In the genomic region with DNA sequence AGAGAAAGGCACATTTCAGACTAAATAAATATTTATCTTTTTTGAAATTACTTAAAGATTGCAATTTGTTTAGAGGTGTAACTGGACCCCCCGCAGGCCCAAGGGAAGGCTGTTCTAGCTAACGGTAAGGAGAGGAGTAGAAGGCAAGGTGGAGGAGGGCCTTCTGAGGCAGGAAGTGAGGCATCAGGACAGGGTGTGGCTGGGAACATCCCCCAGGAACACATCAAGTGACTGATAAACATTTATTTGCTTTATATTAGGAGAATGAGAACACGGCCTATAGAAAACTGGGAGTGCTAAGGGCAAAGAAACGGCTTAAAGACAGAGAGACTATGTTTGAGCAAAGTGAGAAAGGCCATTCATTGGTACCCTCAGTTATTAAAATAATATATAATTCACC, we compare ENCODE assay signal across 19 cellular contexts. TPM values are rescaled to one million over a fixed set of nuclear protein-coding genes. Genes with fewer than 3 reads are reported as not detected.
DNase-seq lines count a peak whose midpoint lies in the region; ATAC-seq and TF ChIP-seq lines count a peak whose summit lies in the region.
"Had no signal": no experiment of that assay in that cellular context is flagged by ENCODE, and none has a peak within 500 bp of the region (broad histone marks: within the 10 kb centered on the region; RNA-seq: fewer than 3 reads in every experiment).

No MANE protein-coding gene starts in this region.

- POLR2A ChIA-PET in CD8-positive, alpha-beta T cell (lab: Charles Lee): interaction anchor here (6.2 kb wide), 1 partner anchor 21 kb away, joined by 89 read pairs; the partner anchor contains the start of gene HIVEP3
- POLR2A ChIA-PET in naive thymus-derived CD4-positive, alpha-beta T cell (lab: Charles Lee): interaction anchor here (18.0 kb wide), 1 partner anchor 19 kb away, joined by 344 read pairs; the partner anchor contains the start of gene HIVEP3

- peaks cover 76% of the 10 kb centered on the region for H3K4me1 Mint-ChIP-seq in CD8-positive, alpha-beta T cell (ENCODE audit: low read depth)
- H3K4me1 Mint-ChIP-seq in naive thymus-derived CD4-positive, alpha-beta T cell: peaks cover 51 to 86% (median 67%) of the 10 kb centered on the region in 7 donors
- H3K4me1 Mint-ChIP-seq in type B pancreatic cell (ENCODE audit: unreplicated experiment): peaks cover 36% of the 10 kb centered on the region

- no peaks in the 10 kb centered on the region for H3K9me3 ChIP-seq in CD8-positive, alpha-beta T cell (ENCODE audit: low read length)
- H3K9me3 ChIP-seq in naive thymus-derived CD4-positive, alpha-beta T cell (ENCODE audit: control insufficient read depth in 2 of 3, low read length in 3 of 3): no peaks in the 10 kb centered on the region
- H3K9me3 ChIP-seq: Caco-2, testis had no signal

- no peak overlapping the region for H3K27ac ChIP-seq in CD8-positive, alpha-beta T cell (ENCODE audit: low read depth, low read length)
- H3K27ac ChIP-seq in naive thymus-derived CD4-positive, alpha-beta T cell (ENCODE audit: low read depth, low read length): no peak overlapping the region
- H3K27ac ChIP-seq: testis had no signal

- CTCF ChIA-PET in CD8-positive, alpha-beta T cell (lab: Charles Lee): interaction anchor here (0.8 to 1.2 kb wide), 3 partner anchors 10 to 21 kb away, joined by 3 read pairs; no protein-coding TSS in a partner anchor
- CTCF ChIA-PET in naive thymus-derived CD4-positive, alpha-beta T cell (lab: Charles Lee): no interaction called here

- peak overlapping the region; percentile 43 for H3K27ac Mint-ChIP-seq in CD8-positive, alpha-beta T cell
- peak overlapping the region in 7 of 9 donors; percentile 44 to 76 (median 62) for H3K27ac Mint-ChIP-seq in naive thymus-derived CD4-positive, alpha-beta T cell
- H3K27ac Mint-ChIP-seq in type B pancreatic cell: no peak overlapping the region
- H3K27ac Mint-ChIP-seq: activated CD4-positive, alpha-beta T cell treated with anti-CD3 and anti-CD28 coated beads, Interleukin-2, amount 10 ng/mL, durations not matched to agents 24 days and 14 days; mesothelial cell of epicardium; stimulated activated naive B cell treated with anti-CD40 and anti-IgM and Interleukin-4, amounts not matched to agents 10 μg/mL and 1 μg/mL and 100 μg/mL, for 72 hours had no signal

- TF ChIP-seq CTCF in CD8-positive, alpha-beta T cell (IDR thresholded peaks at IDR 0.05): no peak
- no peak for TF ChIP-seq CTCF in type B pancreatic cell (conservative IDR thresholded peaks at IDR 0.05)

- no peaks in the 10 kb centered on the region for H3K36me3 Mint-ChIP-seq in CD8-positive, alpha-beta T cell
- peaks cover 0 to 7% (median 0%) of the 10 kb centered on the region in 5 donors for H3K36me3 Mint-ChIP-seq in naive thymus-derived CD4-positive, alpha-beta T cell
- H3K36me3 Mint-ChIP-seq in type B pancreatic cell: no peaks in the 10 kb centered on the region
- H3K36me3 Mint-ChIP-seq: mesothelial cell of epicardium; stimulated activated naive B cell treated with anti-CD40 and anti-IgM and Interleukin-4, amounts not matched to agents 10 μg/mL and 1 μg/mL and 100 μg/mL, for 72 hours had no signal

- no peak overlapping the region for H3K4me3 ChIP-seq in CD8-positive, alpha-beta T cell (ENCODE audit: low read depth, low read length)
- no peak overlapping the region for H3K4me3 ChIP-seq in naive thymus-derived CD4-positive, alpha-beta T cell (ENCODE audit: low read length)
- H3K4me3 ChIP-seq: testis had no signal

- H3K36me3 ChIP-seq in CD8-positive, alpha-beta T cell (ENCODE audit: insufficient read depth, low read length): no peaks in the 10 kb centered on the region
- no peaks in the 10 kb centered on the region for H3K36me3 ChIP-seq in naive thymus-derived CD4-positive, alpha-beta T cell (ENCODE audit: control insufficient read depth in 2 of 3, insufficient read depth in 3 of 3, low read length in 3 of 3)

- H3K27me3 Mint-ChIP-seq in CD8-positive, alpha-beta T cell (ENCODE audit: low read depth): no peaks in the 10 kb centered on the region
- H3K27me3 Mint-ChIP-seq in naive thymus-derived CD4-positive, alpha-beta T cell: no peaks in the 10 kb centered on the region
- no peaks in the 10 kb centered on the region for H3K27me3 Mint-ChIP-seq in type B pancreatic cell
- H3K27me3 Mint-ChIP-seq: activated CD4-positive, alpha-beta T cell treated with anti-CD3 and anti-CD28 coated beads, Interleukin-2, amount 10 ng/mL, durations not matched to agents 24 days and 14 days had no signal

- no peak overlapping the region for H3K4me3 Mint-ChIP-seq in CD8-positive, alpha-beta T cell
- peak overlapping the region in 1 of 10 donors; percentile 21 for H3K4me3 Mint-ChIP-seq in naive thymus-derived CD4-positive, alpha-beta T cell
- H3K4me3 Mint-ChIP-seq in type B pancreatic cell: no peak overlapping the region
- H3K4me3 Mint-ChIP-seq: activated CD4-positive, alpha-beta T cell treated with anti-CD3 and anti-CD28 coated beads, Interleukin-2, amount 10 ng/mL, durations not matched to agents 24 days and 14 days; mesothelial cell of epicardium; stimulated activated naive B cell treated with anti-CD40 and anti-IgM and Interleukin-4, amounts not matched to agents 10 μg/mL and 1 μg/mL and 100 μg/mL, for 72 hours had no signal

- no peaks in the 10 kb centered on the region for H3K27me3 ChIP-seq in CD8-positive, alpha-beta T cell (ENCODE audit: insufficient read depth, low read length)
- no peaks in the 10 kb centered on the region for H3K27me3 ChIP-seq in naive thymus-derived CD4-positive, alpha-beta T cell (ENCODE audit: control insufficient read depth in 2 of 2, insufficient read depth in 2 of 2, low read length in 2 of 2)
- H3K27me3 ChIP-seq: testis had no signal

- intact Hi-C loops in CD8-positive, alpha-beta T cell (cut with DNase I, micrococcal nuclease): loop anchor here (10.0 kb wide), 3 partner anchors 279 to 531 kb away; partner anchors contain the start of genes FOXJ3 (in 1 of the 2) and FOXO6 (in 1 of the 2)
- intact Hi-C loops in naive thymus-derived CD4-positive, alpha-beta T cell (cut with micrococcal nuclease): loop anchor here (5.0 to 10.0 kb wide), 3 partner anchors 231 to 559 kb away; partner anchors contain the start of genes PPCS (in 2 of the 2) and ZMYND12 (in 2 of the 2)

- no peaks in the 10 kb centered on the region for H3K9me3 Mint-ChIP-seq in CD8-positive, alpha-beta T cell
- H3K9me3 Mint-ChIP-seq in naive thymus-derived CD4-positive, alpha-beta T cell: peaks cover 0 to 5% (median 0%) of the 10 kb centered on the region in 11 donors
- no peaks in the 10 kb centered on the region for H3K9me3 Mint-ChIP-seq in type B pancreatic cell
- H3K9me3 Mint-ChIP-seq: activated CD4-positive, alpha-beta T cell treated with anti-CD3 and anti-CD28 coated beads, Interleukin-2, amount 10 ng/mL, durations not matched to agents 24 days and 14 days; mesothelial cell of epicardium; stimulated activated naive B cell treated with anti-CD40 and anti-IgM and Interleukin-4, amounts not matched to agents 10 μg/mL and 1 μg/mL and 100 μg/mL, for 72 hours had no signal

- ATAC-seq in CD8-positive, alpha-beta T cell: no peak
- ATAC-seq in naive thymus-derived CD4-positive, alpha-beta T cell: no peak
- ATAC-seq: left colon; stimulated activated naive B cell treated with anti-CD40 and anti-IgM and Interleukin-4, amounts not matched to agents 10 μg/mL and 1 μg/mL and 100 μg/mL, for 72 hours had no signal

- peaks cover 57% of the 10 kb centered on the region for H3K4me1 ChIP-seq in CD8-positive, alpha-beta T cell (ENCODE audit: insufficient read depth, low read length)
- H3K4me1 ChIP-seq in naive thymus-derived CD4-positive, alpha-beta T cell (ENCODE audit: control insufficient read depth in 2 of 2, insufficient read depth in 2 of 2, low read length in 2 of 2): peaks cover 51 to 73% of the 10 kb centered on the region in 2 donors

- DNase-seq in CD8-positive, alpha-beta T cell: no peak
- DNase-seq in M059J (ENCODE audit: low read depth) (peak; percentile 29), amniotic epithelial cell (ENCODE audit: low read depth) (peak; percentile 27), CD1c-positive myeloid dendritic cell (ENCODE audit: extremely low spot score) (no peak), DMS53 treated with DMSO at 0.1 percent for 48 hours (lab: John Stamatoyannopoulos, UW; ENCODE audit: unreplicated experiment) (no peak), type B pancreatic cell (ENCODE audit: extremely low spot score, unreplicated experiment) (no peak)
- no peak for DNase-seq in naive thymus-derived CD4-positive, alpha-beta T cell
- DNase-seq: activated CD4-positive, alpha-beta T cell treated with anti-CD3 and anti-CD28 coated beads, Interleukin-2, amount 10 ng/mL, durations not matched to agents 24 days and 14 days; activated naive CD4-positive, alpha-beta T cell; amygdala; Caco-2; central memory CD4-positive, alpha-beta T cell; left colon; NCI-H1105; NCI-H526 treated with DMSO at 0.1 percent for 48 hours; SHP77; stimulated activated naive B cell treated with anti-CD40 and anti-IgM and Interleukin-4, amounts not matched to agents 10 μg/mL and 1 μg/mL and 100 μg/mL, for 72 hours; testis had no signal

RNA-seq across cellular contexts. Expression of gene HIVEP3, which starts 23.2 kb away (rescaled TPM):
- total RNA-seq in CD8-positive, alpha-beta T cell: 1 to 10 TPM; 5.0 TPM
- total RNA-seq in M059J (2014; rRNA removed; shearing (Covaris generic)): 4.2 and 10.0 TPM in 2 replicates
- total RNA-seq in naive thymus-derived CD4-positive, alpha-beta T cell: 10 to 100 TPM in 2 of 5 experiments, 1 to 10 TPM in 3; 6.6 to 19.1 (median 7.0) TPM
- 1 to 10 TPM; 4.3 to 7.2 TPM for polyA plus RNA-seq in naive thymus-derived CD4-positive, alpha-beta T cell
- 3.7 and 9.2 TPM in 2 replicates for total RNA-seq in type B pancreatic cell (ENCODE audit: low replicate concordance)

Comparison
In these comparisons a context has a peak if more than half of its experiments do, and no peak if none do; other contexts are left out.
1. DNase-seq: peak in M059J (single experiment) and amniotic epithelial cell (single experiment); none in CD8-positive, alpha-beta T cell (0 of 7), naive thymus-derived CD4-positive, alpha-beta T cell (0 of 9), CD1c-positive myeloid dendritic cell (single experiment), DMS53 treated with DMSO at 0.1 percent for 48 hours (single experiment) and type B pancreatic cell (single experiment).